ENCODE assay signal across 1 cellular context in the genomic region with DNA sequence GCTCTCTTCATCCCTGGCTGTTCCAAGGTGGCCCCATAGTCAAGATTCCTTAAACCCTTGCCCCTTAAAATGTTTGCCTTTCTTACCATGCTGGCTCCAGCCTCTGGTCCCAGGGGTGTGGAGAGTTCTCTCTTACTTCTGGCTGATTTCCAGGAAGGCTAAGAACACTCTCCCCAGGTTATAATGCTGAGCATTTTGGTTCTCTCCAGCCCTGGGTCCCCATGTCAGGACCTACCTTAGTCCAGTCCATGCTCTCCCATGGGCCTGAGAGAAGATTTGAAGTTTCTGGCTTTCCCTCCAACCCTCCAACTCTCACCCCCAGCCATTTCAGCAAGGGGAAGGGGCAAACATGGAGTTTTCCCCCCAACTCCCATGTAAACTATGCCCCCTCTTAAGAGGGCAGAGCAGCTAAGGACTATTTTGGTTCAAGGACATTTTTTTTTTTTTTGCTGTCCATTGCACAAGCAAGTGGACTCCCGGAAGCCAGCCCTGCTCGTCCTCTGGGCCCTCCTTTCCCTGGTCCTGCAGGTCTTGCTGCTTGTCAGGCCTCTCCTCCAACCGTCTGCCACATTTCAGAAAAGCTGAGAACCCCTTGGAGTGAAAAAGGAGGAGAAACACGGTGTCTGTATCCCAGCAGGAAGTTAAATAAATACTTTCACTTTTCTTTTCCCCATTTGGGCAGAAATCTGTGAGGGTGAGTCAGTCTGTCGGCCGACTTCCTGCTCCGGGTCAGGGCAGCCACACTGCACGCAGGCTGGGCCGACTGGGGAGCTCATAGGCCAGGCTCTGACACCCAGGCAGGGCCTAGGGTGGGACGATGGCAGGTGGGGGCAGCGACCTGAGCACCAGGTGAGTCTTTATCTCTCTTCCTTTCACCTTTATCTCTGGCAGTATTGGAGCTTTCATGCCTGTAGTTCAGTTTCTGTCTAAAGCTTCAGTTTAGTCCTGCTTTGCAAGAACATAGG.
TF ChIP-seq lines count a peak whose summit lies in the region.

A gene (plus strand): TSS at position 741 of the 965 bp plus-strand sequence. CDS start 77 bp downstream, at position 818.

TF ChIP-seq in K562, 482 proteins besides CTCF, POLR2A, EP300 and RAD21 (continued from another document):
- TF ChIP-seq ZC3H11A (IDR thresholded peaks at IDR 0.05; ENCODE audit: low read depth, low read length) (no peak), SMARCC2 (IDR thresholded peaks at IDR 0.05; ENCODE audit: low read depth) (no peak), ZFX (CRISPR knock-in tag; IDR thresholded peaks at IDR 0.05) (peak; percentile 84), CREM (IDR thresholded peaks at IDR 0.05; ENCODE audit: low read depth) (0 out of 2 replicates have a peak, but pooled peaks have one; percentile 5), KAT7 (CRISPR knock-in tag; IDR thresholded peaks at IDR 0.05; ENCODE audit: borderline replicate concordance) (0 out of 2 replicates have a peak, but pooled peaks have one; percentile 64), EP400 (IDR thresholded peaks at IDR 0.05) (0 out of 2 replicates have a peak, but pooled peaks have one; percentile 30), FOXK2 (conservative IDR thresholded peaks at IDR 0.05 in 1 of 2, IDR thresholded peaks at IDR 0.05 in 1 of 2; ENCODE audit: low read depth in 2 of 2) (peak; percentile 35 to 41; a peak in 1 of 4 replicates), RHOXF2B (CRISPR knock-in tag; conservative IDR thresholded peaks at IDR 0.05) (no peak), RCOR1 (IDR thresholded peaks at IDR 0.05; ENCODE audit: borderline replicate concordance in 1 of 2, low read depth in 2 of 2, low read length in 2 of 2) (0 out of 4 replicates have a peak, but pooled peaks of 1 of the 2 experiments have one; percentile 11), ATF7 (IDR thresholded peaks at IDR 0.05) (peak; percentile 32), EGR1 (conservative IDR thresholded peaks at IDR 0.05) (no peak), NFATC3 (IDR thresholded peaks at IDR 0.05) (no peak), SP2 (IDR thresholded peaks at IDR 0.05; ENCODE audit: extremely low read depth, low read depth, low read length, poor library complexity, severe bottlenecking) (no peak), MAZ (CRISPR knock-in tag; conservative IDR thresholded peaks at IDR 0.05 in 1 of 2, IDR thresholded peaks at IDR 0.05 in 1 of 2) (peak in 1 of 2 experiments; percentile 21; a peak in 1 of 4 replicates), ZNF445 (CRISPR knock-in tag; IDR thresholded peaks at IDR 0.05; ENCODE audit: low read depth) (no peak), ZNF12 (CRISPR knock-in tag; IDR thresholded peaks at IDR 0.05) (no peak)
- TF ChIP-seq, protein P1, sequence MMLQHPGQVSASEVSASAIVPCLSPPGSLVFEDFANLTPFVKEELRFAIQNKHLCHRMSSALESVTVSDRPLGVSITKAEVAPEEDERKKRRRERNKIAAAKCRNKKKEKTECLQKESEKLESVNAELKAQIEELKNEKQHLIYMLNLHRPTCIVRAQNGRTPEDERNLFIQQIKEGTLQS (IDR thresholded peaks at IDR 0.05) = peak; percentile 78
- TF ChIP-seq, protein P1 (CRISPR knock-in tag; conservative IDR thresholded peaks at IDR 0.05) = no peak
- TF ChIP-seq, protein P2, sequence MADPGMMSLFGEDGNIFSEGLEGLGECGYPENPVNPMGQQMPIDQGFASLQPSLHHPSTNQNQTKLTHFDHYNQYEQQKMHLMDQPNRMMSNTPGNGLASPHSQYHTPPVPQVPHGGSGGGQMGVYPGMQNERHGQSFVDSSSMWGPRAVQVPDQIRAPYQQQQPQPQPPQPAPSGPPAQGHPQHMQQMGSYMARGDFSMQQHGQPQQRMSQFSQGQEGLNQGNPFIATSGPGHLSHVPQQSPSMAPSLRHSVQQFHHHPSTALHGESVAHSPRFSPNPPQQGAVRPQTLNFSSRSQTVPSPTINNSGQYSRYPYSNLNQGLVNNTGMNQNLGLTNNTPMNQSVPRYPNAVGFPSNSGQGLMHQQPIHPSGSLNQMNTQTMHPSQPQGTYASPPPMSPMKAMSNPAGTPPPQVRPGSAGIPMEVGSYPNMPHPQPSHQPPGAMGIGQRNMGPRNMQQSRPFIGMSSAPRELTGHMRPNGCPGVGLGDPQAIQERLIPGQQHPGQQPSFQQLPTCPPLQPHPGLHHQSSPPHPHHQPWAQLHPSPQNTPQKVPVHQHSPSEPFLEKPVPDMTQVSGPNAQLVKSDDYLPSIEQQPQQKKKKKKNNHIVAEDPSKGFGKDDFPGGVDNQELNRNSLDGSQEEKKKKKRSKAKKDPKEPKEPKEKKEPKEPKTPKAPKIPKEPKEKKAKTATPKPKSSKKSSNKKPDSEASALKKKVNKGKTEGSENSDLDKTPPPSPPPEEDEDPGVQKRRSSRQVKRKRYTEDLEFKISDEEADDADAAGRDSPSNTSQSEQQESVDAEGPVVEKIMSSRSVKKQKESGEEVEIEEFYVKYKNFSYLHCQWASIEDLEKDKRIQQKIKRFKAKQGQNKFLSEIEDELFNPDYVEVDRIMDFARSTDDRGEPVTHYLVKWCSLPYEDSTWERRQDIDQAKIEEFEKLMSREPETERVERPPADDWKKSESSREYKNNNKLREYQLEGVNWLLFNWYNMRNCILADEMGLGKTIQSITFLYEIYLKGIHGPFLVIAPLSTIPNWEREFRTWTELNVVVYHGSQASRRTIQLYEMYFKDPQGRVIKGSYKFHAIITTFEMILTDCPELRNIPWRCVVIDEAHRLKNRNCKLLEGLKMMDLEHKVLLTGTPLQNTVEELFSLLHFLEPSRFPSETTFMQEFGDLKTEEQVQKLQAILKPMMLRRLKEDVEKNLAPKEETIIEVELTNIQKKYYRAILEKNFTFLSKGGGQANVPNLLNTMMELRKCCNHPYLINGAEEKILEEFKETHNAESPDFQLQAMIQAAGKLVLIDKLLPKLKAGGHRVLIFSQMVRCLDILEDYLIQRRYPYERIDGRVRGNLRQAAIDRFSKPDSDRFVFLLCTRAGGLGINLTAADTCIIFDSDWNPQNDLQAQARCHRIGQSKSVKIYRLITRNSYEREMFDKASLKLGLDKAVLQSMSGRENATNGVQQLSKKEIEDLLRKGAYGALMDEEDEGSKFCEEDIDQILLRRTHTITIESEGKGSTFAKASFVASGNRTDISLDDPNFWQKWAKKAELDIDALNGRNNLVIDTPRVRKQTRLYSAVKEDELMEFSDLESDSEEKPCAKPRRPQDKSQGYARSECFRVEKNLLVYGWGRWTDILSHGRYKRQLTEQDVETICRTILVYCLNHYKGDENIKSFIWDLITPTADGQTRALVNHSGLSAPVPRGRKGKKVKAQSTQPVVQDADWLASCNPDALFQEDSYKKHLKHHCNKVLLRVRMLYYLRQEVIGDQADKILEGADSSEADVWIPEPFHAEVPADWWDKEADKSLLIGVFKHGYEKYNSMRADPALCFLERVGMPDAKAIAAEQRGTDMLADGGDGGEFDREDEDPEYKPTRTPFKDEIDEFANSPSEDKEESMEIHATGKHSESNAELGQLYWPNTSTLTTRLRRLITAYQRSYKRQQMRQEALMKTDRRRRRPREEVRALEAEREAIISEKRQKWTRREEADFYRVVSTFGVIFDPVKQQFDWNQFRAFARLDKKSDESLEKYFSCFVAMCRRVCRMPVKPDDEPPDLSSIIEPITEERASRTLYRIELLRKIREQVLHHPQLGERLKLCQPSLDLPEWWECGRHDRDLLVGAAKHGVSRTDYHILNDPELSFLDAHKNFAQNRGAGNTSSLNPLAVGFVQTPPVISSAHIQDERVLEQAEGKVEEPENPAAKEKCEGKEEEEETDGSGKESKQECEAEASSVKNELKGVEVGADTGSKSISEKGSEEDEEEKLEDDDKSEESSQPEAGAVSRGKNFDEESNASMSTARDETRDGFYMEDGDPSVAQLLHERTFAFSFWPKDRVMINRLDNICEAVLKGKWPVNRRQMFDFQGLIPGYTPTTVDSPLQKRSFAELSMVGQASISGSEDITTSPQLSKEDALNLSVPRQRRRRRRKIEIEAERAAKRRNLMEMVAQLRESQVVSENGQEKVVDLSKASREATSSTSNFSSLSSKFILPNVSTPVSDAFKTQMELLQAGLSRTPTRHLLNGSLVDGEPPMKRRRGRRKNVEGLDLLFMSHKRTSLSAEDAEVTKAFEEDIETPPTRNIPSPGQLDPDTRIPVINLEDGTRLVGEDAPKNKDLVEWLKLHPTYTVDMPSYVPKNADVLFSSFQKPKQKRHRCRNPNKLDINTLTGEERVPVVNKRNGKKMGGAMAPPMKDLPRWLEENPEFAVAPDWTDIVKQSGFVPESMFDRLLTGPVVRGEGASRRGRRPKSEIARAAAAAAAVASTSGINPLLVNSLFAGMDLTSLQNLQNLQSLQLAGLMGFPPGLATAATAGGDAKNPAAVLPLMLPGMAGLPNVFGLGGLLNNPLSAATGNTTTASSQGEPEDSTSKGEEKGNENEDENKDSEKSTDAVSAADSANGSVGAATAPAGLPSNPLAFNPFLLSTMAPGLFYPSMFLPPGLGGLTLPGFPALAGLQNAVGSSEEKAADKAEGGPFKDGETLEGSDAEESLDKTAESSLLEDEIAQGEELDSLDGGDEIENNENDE (IDR thresholded peaks at IDR 0.05; ENCODE audit: low read depth, low read length) = no peak
